ENCODE assay signal across 35 cellular contexts in genomic region chr12:108410689-108411088, GRCh38.
DNase-seq lines count a peak whose midpoint lies in the region; ATAC-seq and TF ChIP-seq lines count a peak whose summit lies in the region.
"Had no signal": no experiment of that assay in that cellular context is flagged by ENCODE, and none has a peak within 500 bp of the region (broad histone marks: within the 10 kb centered on the region; RNA-seq: fewer than 3 reads in every experiment).

No MANE protein-coding gene starts in this region.

- ATAC-seq in GM23338 (no peak), GM21528 (IDR thresholded peaks at IDR 0.05; ENCODE audit: low FRiP score, unreplicated experiment) (no peak), GM18909 (IDR thresholded peaks at IDR 0.05; ENCODE audit: poor library complexity, unreplicated experiment) (no peak)
- ATAC-seq: A549; CD8-positive, alpha-beta T cell had no signal

- H3K36me3 Mint-ChIP-seq in GM23338 (ENCODE audit: low read depth) (peaks cover 4% of the 10 kb centered on the region; the same call in 2 of the 3 replicates), nephron progenitor cell (ENCODE audit: low read depth) (no peaks in the 10 kb centered on the region)
- H3K36me3 Mint-ChIP-seq: CD14-positive monocyte; CD4-positive, alpha-beta memory T cell; CD4-positive, CD25-positive, alpha-beta regulatory T cell; CD8-positive, alpha-beta memory T cell; CD8-positive, alpha-beta T cell had no signal

- H3K27ac ChIP-seq in GM23338 (ENCODE audit: low read depth) (no peak overlapping the region), caudate nucleus (ENCODE audit: low read depth, low read length) (peak overlapping the region; percentile 40), left ventricle myocardium inferior (replicated peaks) (no peak overlapping the region)
- H3K27ac ChIP-seq: 22Rv1; A549; BLaER1; BLaER1 treated with 17β-estradiol and CSF1 and Interleukin-3, amounts not matched to agents 10 nM and 100 nM; C4-2B had no signal

- no peak for TF ChIP-seq CTCF in GM23338 (conservative IDR thresholded peaks at IDR 0.05; ENCODE audit: low read depth in 2 of 2)
- TF ChIP-seq CTCF in nephron progenitor cell (IDR thresholded peaks at IDR 0.05) = no peak
- TF ChIP-seq CTCF in left ventricle myocardium inferior (IDR thresholded peaks at IDR 0.05; ENCODE audit: borderline replicate concordance) = no peak

- H3K27ac Mint-ChIP-seq in GM23338 (no peak overlapping the region), nephron progenitor cell (peak overlapping the region; percentile 59)
- H3K27ac Mint-ChIP-seq: B cell; CD4-positive, alpha-beta memory T cell; CD4-positive, alpha-beta T cell; CD4-positive, CD25-positive, alpha-beta regulatory T cell; CD8-positive, alpha-beta memory T cell; CD8-positive, alpha-beta T cell had no signal

- intact Hi-C loops in left ventricle myocardium inferior (cut with micrococcal nuclease) = no loop called here

- no peaks in the 10 kb centered on the region for H4K20me1 ChIP-seq in GM23338 (replicated peaks; ENCODE audit: insufficient read depth)
- H4K20me1 ChIP-seq: BLaER1; BLaER1 treated with 17β-estradiol and CSF1 and Interleukin-3, amounts not matched to agents 10 nM and 100 nM had no signal

- no peaks in the 10 kb centered on the region for H3K79me2 ChIP-seq in GM23338 (replicated peaks; ENCODE audit: insufficient read depth)

- peaks cover 14% of the 10 kb centered on the region for H3K4me1 Mint-ChIP-seq in GM23338
- peaks cover 14% of the 10 kb centered on the region for H3K4me1 Mint-ChIP-seq in nephron progenitor cell
- H3K4me1 Mint-ChIP-seq: B cell; CD14-positive monocyte; CD4-positive, alpha-beta memory T cell; CD4-positive, CD25-positive, alpha-beta regulatory T cell; CD8-positive, alpha-beta memory T cell had no signal

- DNase-seq in GM23338 (ENCODE audit: low spot score) = no peak
- peak in 5 of 61 donors; percentile 4 to 45 (median 22) for DNase-seq in caudate nucleus (lab: John Stamatoyannopoulos, UW)
- DNase-seq in nephron progenitor cell = no peak
- DNase-seq in putamen (ENCODE audit: low spot score) = peak; percentile 42
- DNase-seq in NCI-H2107 (lab: John Stamatoyannopoulos, UW) = no peak
- no peak for DNase-seq in left ventricle myocardium inferior
- DNase-seq: 8988T; ACHN; AML-193; BE2C; C1 segment of cervical spinal cord; Caco-2; Calu3; CD4-positive, alpha-beta memory T cell; CD4-positive, alpha-beta T cell; CD4-positive, CD25-positive, alpha-beta regulatory T cell; CD8-positive, alpha-beta memory T cell; CD8-positive, alpha-beta T cell; COR-L47; DMS 273 treated with DMSO at 0.1 percent for 48 hours; DMS153; DMS53; DMS79; DMS79 treated with DMSO at 0.1 percent for 48 hours; DND-41; EL had no signal

- H3K4me1 ChIP-seq in GM23338 (ENCODE audit: insufficient read depth) (peaks cover 13% of the 10 kb centered on the region), left ventricle myocardium inferior (no peaks in the 10 kb centered on the region)
- H3K4me1 ChIP-seq: A549; BE2C; BLaER1; BLaER1 treated with 17β-estradiol and CSF1 and Interleukin-3, amounts not matched to agents 10 nM and 100 nM; Caco-2 had no signal

- no peak overlapping the region for H3K4me2 ChIP-seq in GM23338
- H3K4me2 ChIP-seq: A549; BLaER1; BLaER1 treated with 17β-estradiol and CSF1 and Interleukin-3, amounts not matched to agents 10 nM and 100 nM had no signal

- no peaks in the 10 kb centered on the region for H3F3A ChIP-seq in GM23338 (replicated peaks; ENCODE audit: low read depth)

- H3K36me3 ChIP-seq in GM23338 (ENCODE audit: insufficient read depth) (no peaks in the 10 kb centered on the region), left ventricle myocardium inferior (no peaks in the 10 kb centered on the region)
- H3K36me3 ChIP-seq: BE2C; BLaER1; BLaER1 treated with 17β-estradiol and CSF1 and Interleukin-3, amounts not matched to agents 10 nM and 100 nM had no signal

- 0 out of 2 replicates have a peak overlapping the region, but pooled peaks have one; percentile 28 for H2AFZ ChIP-seq in GM23338

- H3K27me3 ChIP-seq in GM23338 (ENCODE audit: insufficient read depth) = no peaks in the 10 kb centered on the region
- peaks cover 35% of the 10 kb centered on the region for H3K27me3 ChIP-seq in left ventricle myocardium inferior (ENCODE audit: low read depth)
- H3K27me3 ChIP-seq: BE2C; BLaER1; BLaER1 treated with 17β-estradiol and CSF1 and Interleukin-3, amounts not matched to agents 10 nM and 100 nM had no signal

- peaks cover 9% of the 10 kb centered on the region; the same call in 1 of the 2 replicates for H3K9me2 ChIP-seq in GM23338 (ENCODE audit: insufficient read depth)

- peaks cover 13% of the 10 kb centered on the region for H3K9me3 ChIP-seq in left ventricle myocardium inferior (replicated peaks)
- H3K9me3 ChIP-seq: BE2C had no signal

- H3K4me3 Mint-ChIP-seq in GM23338 (no peak overlapping the region), nephron progenitor cell (no peak overlapping the region)
- H3K4me3 Mint-ChIP-seq: B cell; CD14-positive monocyte; CD4-positive, alpha-beta T cell; CD4-positive, CD25-positive, alpha-beta regulatory T cell; CD8-positive, alpha-beta memory T cell; CD8-positive, alpha-beta T cell had no signal

- H3K9me3 Mint-ChIP-seq in GM23338 (peaks cover 7% of the 10 kb centered on the region), nephron progenitor cell (peaks cover 7% of the 10 kb centered on the region)

- H3K27me3 Mint-ChIP-seq in GM23338 (ENCODE audit: insufficient read depth, low read depth, poor library complexity) = no peaks in the 10 kb centered on the region
- peaks cover 3% of the 10 kb centered on the region for H3K27me3 Mint-ChIP-seq in nephron progenitor cell (ENCODE audit: low read depth, poor library complexity)

- H3K4me3 ChIP-seq in GM23338 (no peak overlapping the region), left ventricle myocardium inferior (no peak overlapping the region)
- H3K4me3 ChIP-seq: A549; BLaER1; BLaER1 treated with 17β-estradiol and CSF1 and Interleukin-3, amounts not matched to agents 10 nM and 100 nM had no signal

TF ChIP-seq in GM23338, 12 proteins besides CTCF, POLR2A, EP300 and RAD21:
- TF ChIP-seq, protein P1, sequence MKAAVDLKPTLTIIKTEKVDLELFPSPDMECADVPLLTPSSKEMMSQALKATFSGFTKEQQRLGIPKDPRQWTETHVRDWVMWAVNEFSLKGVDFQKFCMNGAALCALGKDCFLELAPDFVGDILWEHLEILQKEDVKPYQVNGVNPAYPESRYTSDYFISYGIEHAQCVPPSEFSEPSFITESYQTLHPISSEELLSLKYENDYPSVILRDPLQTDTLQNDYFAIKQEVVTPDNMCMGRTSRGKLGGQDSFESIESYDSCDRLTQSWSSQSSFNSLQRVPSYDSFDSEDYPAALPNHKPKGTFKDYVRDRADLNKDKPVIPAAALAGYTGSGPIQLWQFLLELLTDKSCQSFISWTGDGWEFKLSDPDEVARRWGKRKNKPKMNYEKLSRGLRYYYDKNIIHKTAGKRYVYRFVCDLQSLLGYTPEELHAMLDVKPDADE (IDR thresholded peaks at IDR 0.05) = no peak
